Comparison of ENCODE assay signal across 8 cellular contexts in genomic region chr19:10748924-10749434, GRCh38. TPM values are rescaled to one million over a fixed set of nuclear protein-coding genes. Genes with fewer than 3 reads are reported as not detected.
A peak's percentile ranks its signal among the peaks of the same experiment; 100 is the strongest.
DNase-seq lines count a peak whose midpoint lies in the region; ATAC-seq and TF ChIP-seq lines count a peak whose summit lies in the region.

No MANE protein-coding gene starts in this region.

- DNase-seq in Ammon's horn (ENCODE audit: low spot score) (peak; percentile 72), HT1080 (ENCODE audit: low read depth) (peak; percentile 35), right atrium auricular region (ENCODE audit: low spot score) (no peak), NK-92 (lab: John Stamatoyannopoulos, UW; ENCODE audit: unreplicated experiment) (no peak), H7 (no peak)
- no peak for DNase-seq in activated CD8-positive, alpha-beta T cell treated with anti-CD3 and anti-CD28 coated beads for 36 hours
- no peak for DNase-seq in stimulated activated naive CD8-positive, alpha-beta T cell treated with anti-CD3 and anti-CD28 coated beads, Interleukin-15, Interleukin-2, amounts not matched to agents 100 U/mL and 50 U/mL, for 24 hours

- H3K9me3 ChIP-seq in right atrium auricular region = no peaks in the 10 kb centered on the region

- POLR2A ChIA-PET in activated CD8-positive, alpha-beta T cell treated with anti-CD3 and anti-CD28 coated beads for 36 hours (lab: Charles Lee) = no interaction called here

- CTCF ChIA-PET in activated CD8-positive, alpha-beta T cell treated with anti-CD3 and anti-CD28 coated beads for 36 hours (lab: Charles Lee) = no interaction called here

- H3K27ac ChIP-seq in right atrium auricular region = peak overlapping the region; percentile 78

- no peak for TF ChIP-seq CTCF in activated CD8-positive, alpha-beta T cell treated with anti-CD3 and anti-CD28 coated beads for 36 hours (IDR thresholded peaks at IDR 0.05)
- TF ChIP-seq CTCF in right atrium auricular region (IDR thresholded peaks at IDR 0.05) = no peak

- H3K4me3 Mint-ChIP-seq in activated CD8-positive, alpha-beta T cell treated with anti-CD3 and anti-CD28 coated beads for 36 hours = no peak overlapping the region

- ATAC-seq in activated CD8-positive, alpha-beta T cell treated with anti-CD3 and anti-CD28 coated beads for 36 hours = peak; percentile 13
- ATAC-seq in stimulated activated naive CD8-positive, alpha-beta T cell treated with anti-CD3 and anti-CD28 coated beads, Interleukin-15, Interleukin-2, amounts not matched to agents 100 U/mL and 50 U/mL, for 24 hours = peak; percentile 16
- ATAC-seq in GM18519 (IDR thresholded peaks at IDR 0.05; ENCODE audit: low FRiP score, unreplicated experiment) = no peak

- H3K4me3 ChIP-seq in right atrium auricular region (no peak overlapping the region), H7 (ENCODE audit: insufficient read depth, low read depth, low read length) (no peak overlapping the region)

- H3K27ac Mint-ChIP-seq in activated CD8-positive, alpha-beta T cell treated with anti-CD3 and anti-CD28 coated beads for 36 hours = peak overlapping the region; percentile 81

- H3K36me3 ChIP-seq in right atrium auricular region = no peaks in the 10 kb centered on the region
- no peaks in the 10 kb centered on the region for H3K36me3 ChIP-seq in H7 (replicated peaks; ENCODE audit: control insufficient read depth, insufficient read depth, low read length)

- H3K9me3 Mint-ChIP-seq in activated CD8-positive, alpha-beta T cell treated with anti-CD3 and anti-CD28 coated beads for 36 hours = no peaks in the 10 kb centered on the region

- peaks cover 77% of the 10 kb centered on the region for H3K4me1 Mint-ChIP-seq in activated CD8-positive, alpha-beta T cell treated with anti-CD3 and anti-CD28 coated beads for 36 hours (ENCODE audit: low read depth)

- intact Hi-C loops in activated CD8-positive, alpha-beta T cell treated with anti-CD3 and anti-CD28 coated beads for 36 hours (cut with micrococcal nuclease) = no loop called here

- H3K36me3 Mint-ChIP-seq in activated CD8-positive, alpha-beta T cell treated with anti-CD3 and anti-CD28 coated beads for 36 hours (ENCODE audit: low read depth) = peaks cover 4% of the 10 kb centered on the region

- no peaks in the 10 kb centered on the region for H3K27me3 Mint-ChIP-seq in activated CD8-positive, alpha-beta T cell treated with anti-CD3 and anti-CD28 coated beads for 36 hours

- H3K4me1 ChIP-seq in right atrium auricular region = peaks cover 0 to 85% of the 10 kb centered on the region in 2 donors

- H3K27me3 ChIP-seq in right atrium auricular region (no peaks in the 10 kb centered on the region), H7 (ENCODE audit: control insufficient read depth, insufficient read depth, low read length) (no peaks in the 10 kb centered on the region)

RNA-seq across cellular contexts. Expression of gene DNM2, which starts 31.1 kb away (rescaled TPM):
- 54.9 and 68.0 TPM in 2 replicates for total RNA-seq in HT1080 (2014; rRNA removed; shearing (Covaris generic))
- 65.4 and 70.2 TPM in 2 replicates for polyA plus RNA-seq in HT1080 (2015; cell fraction: cytosol; rRNA removed)
- 158 and 163 TPM in 2 replicates for polyA plus RNA-seq in HT1080 (2015; cell fraction: nucleus; rRNA removed)
- 100 to 1,000 TPM; 151 to 153 TPM for total RNA-seq in activated CD8-positive, alpha-beta T cell treated with anti-CD3 and anti-CD28 coated beads for 36 hours
- total RNA-seq in right atrium auricular region = 100 to 1,000 TPM; 111 to 144 TPM
- 77.6 and 89.9 TPM in 2 replicates for total RNA-seq in H7 (2014; rRNA removed; shearing (Covaris generic))

RNA-seq across cellular contexts. Expression of gene QTRT1, which starts 47.7 kb away (rescaled TPM):
- total RNA-seq in HT1080 (2014; rRNA removed; shearing (Covaris generic)) = 41.2 and 42.2 TPM in 2 replicates
- 28.7 and 35.0 TPM in 2 replicates for polyA plus RNA-seq in HT1080 (2015; cell fraction: cytosol; rRNA removed)
- polyA plus RNA-seq in HT1080 (2015; cell fraction: nucleus; rRNA removed) = 117 and 130 TPM in 2 replicates
- total RNA-seq in activated CD8-positive, alpha-beta T cell treated with anti-CD3 and anti-CD28 coated beads for 36 hours = 10 to 100 TPM; 56.8 to 61.8 TPM
- total RNA-seq in right atrium auricular region = 10 to 100 TPM; 15.2 to 15.8 TPM
- 52.4 and 64.9 TPM in 2 replicates for total RNA-seq in H7 (2014; rRNA removed; shearing (Covaris generic))

Comparison
In these comparisons a context has a peak if more than half of its experiments do, and no peak if none do; other contexts are left out.
1. DNase-seq: peak in Ammon's horn (single experiment) and HT1080 (single experiment); none in activated CD8-positive, alpha-beta T cell treated with anti-CD3 and anti-CD28 coated beads for 36 hours (single experiment), right atrium auricular region (single experiment), stimulated activated naive CD8-positive, alpha-beta T cell treated with anti-CD3 and anti-CD28 coated beads, Interleukin-15, Interleukin-2, amounts not matched to agents 100 U/mL and 50 U/mL, for 24 hours (single experiment), NK-92 (single experiment) and H7 (single experiment).